In genomic region chr4:55355555-55355954, GRCh38 we compare ENCODE assay signal across 14 cellular contexts.
"Had no signal": no experiment of that assay in that cellular context is flagged by ENCODE, and none has a peak within 500 bp of the region (broad histone marks: within the 10 kb centered on the region; RNA-seq: fewer than 3 reads in every experiment).

No MANE protein-coding gene starts in this region.

- ATAC-seq: activated CD8-positive, alpha-beta memory T cell treated with anti-CD3 and anti-CD28 coated beads, Interleukin-2, amount 10 ng/mL, durations not matched to agents 7 days and 5 days; left colon; naive thymus-derived CD4-positive, alpha-beta T cell had no signal

- H3K27me3 ChIP-seq: brain microvascular endothelial cell, stomach had no signal

- H3K27ac ChIP-seq: brain microvascular endothelial cell, stomach, thoracic aorta had no signal

- DNase-seq: activated CD4-positive, alpha-beta T cell treated with anti-CD3 and anti-CD28 coated beads, Interleukin-2, amount 50 U/mL, for 48 hours; activated CD4-positive, CD25-positive, alpha-beta regulatory T cell treated with anti-CD3 and anti-CD28 coated beads, Interleukin-2, amount 50 U/mL, for 72 hours; activated CD8-positive, alpha-beta memory T cell treated with anti-CD3 and anti-CD28 coated beads, Interleukin-2, amount 10 ng/mL, durations not matched to agents 7 days and 5 days; activated effector memory CD4-positive, alpha-beta T cell treated with Interleukin-2 at 50 U/mL for 16 hours; activated naive CD8-positive, alpha-beta T cell treated with anti-CD3 and anti-CD28 coated beads for 36 hours; activated T-cell treated with anti-CD3 and anti-CD28 coated beads, Interleukin-2, amount 50 U/mL, for 24 hours; brain microvascular endothelial cell; dermis blood vessel endothelial cell; foreskin fibroblast; left colon; naive thymus-derived CD4-positive, alpha-beta T cell; retina; stomach had no signal
